17 cellular contexts compared by ENCODE assay signal in the genomic region with DNA sequence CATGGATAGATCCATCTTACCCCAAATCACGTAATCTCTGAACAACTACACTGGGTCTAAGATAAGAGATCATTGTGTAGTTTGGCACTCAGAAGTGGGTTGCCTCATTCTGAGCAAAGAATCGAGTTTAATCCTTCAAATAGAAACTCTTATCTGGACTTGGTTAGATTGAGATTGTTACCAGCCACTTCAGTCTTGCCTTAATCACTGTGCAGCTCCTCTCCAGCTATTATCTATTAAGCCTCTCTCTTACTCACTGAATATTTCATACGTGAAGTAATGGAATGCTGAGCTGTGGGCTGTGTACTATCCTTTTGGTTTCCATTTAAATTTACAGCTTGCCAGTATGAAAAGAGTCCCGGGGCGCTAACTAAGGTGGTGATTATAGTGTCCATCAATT.
DNase-seq lines count a peak whose midpoint lies in the region; ATAC-seq and TF ChIP-seq lines count a peak whose summit lies in the region.
"Had no signal": no experiment of that assay in that cellular context is flagged by ENCODE, and none has a peak within 500 bp of the region (broad histone marks: within the 10 kb centered on the region; RNA-seq: fewer than 3 reads in every experiment).

No MANE protein-coding gene starts in this region.

- peaks cover 0 to 5% (median 0%) of the 10 kb centered on the region in 11 donors for H3K9me3 Mint-ChIP-seq in naive thymus-derived CD4-positive, alpha-beta T cell

- H3K4me1 ChIP-seq in right atrium auricular region (peaks cover 0 to 6% of the 10 kb centered on the region in 2 donors), gastrocnemius medialis (no peaks in the 10 kb centered on the region)
- H3K4me1 ChIP-seq in naive thymus-derived CD4-positive, alpha-beta T cell (ENCODE audit: control insufficient read depth in 2 of 2, insufficient read depth in 2 of 2, low read length in 2 of 2) = no peaks in the 10 kb centered on the region

- in situ Hi-C loops in gastrocnemius medialis (cut with MboI; ENCODE audit: low sequenced_read_pairs in 4 of 4) = no loop called here

- TF ChIP-seq POLR2A in gastrocnemius medialis (IDR thresholded peaks at IDR 0.05) = no peak

- TF ChIP-seq CTCF in right atrium auricular region (IDR thresholded peaks at IDR 0.05) (no peak), epithelial cell of esophagus (IDR thresholded peaks at IDR 0.05; ENCODE audit: insufficient read depth, low read depth, low read length, missing control alignments) (no peak), gastrocnemius medialis (IDR thresholded peaks at IDR 0.05 in 4 of 5, conservative IDR thresholded peaks at IDR 0.05 in 1 of 5) (no peak)

- intact Hi-C loops in Right ventricle myocardium superior (cut with DNase I) (no loop called here), gastrocnemius medialis (cut with DNase I; ENCODE audit: low total_unique reads) (no loop called here)
- intact Hi-C loops in naive thymus-derived CD4-positive, alpha-beta T cell (cut with micrococcal nuclease) = no loop called here

- H3K36me3 ChIP-seq in right atrium auricular region = no peaks in the 10 kb centered on the region
- no peaks in the 10 kb centered on the region for H3K36me3 ChIP-seq in naive thymus-derived CD4-positive, alpha-beta T cell (ENCODE audit: control insufficient read depth in 2 of 3, insufficient read depth in 3 of 3, low read length in 3 of 3)
- H3K36me3 ChIP-seq in gastrocnemius medialis = no peaks in the 10 kb centered on the region
- H3K36me3 ChIP-seq: sigmoid colon, thoracic aorta had no signal

- DNase-seq in Right ventricle myocardium superior = no peak
- no peak for DNase-seq in right atrium auricular region (ENCODE audit: low spot score)
- peak; percentile 52 for DNase-seq in epithelial cell of esophagus (ENCODE audit: low read depth)
- DNase-seq in left lobe of liver (ENCODE audit: low spot score) = no peak
- no peak for DNase-seq in naive thymus-derived CD4-positive, alpha-beta T cell
- DNase-seq in NCI-H748 (lab: John Stamatoyannopoulos, UW; ENCODE audit: unreplicated experiment) = no peak
- no peak for DNase-seq in gastrocnemius medialis
- DNase-seq: activated CD4-positive, alpha-beta T cell treated with anti-CD3 and anti-CD28 coated beads for 4 hours; aorta; DMS53; endodermal cell; mucosa of descending colon; PC-3; sigmoid colon had no signal

- H3K27me3 ChIP-seq in right atrium auricular region (no peaks in the 10 kb centered on the region), gastrocnemius medialis (no peaks in the 10 kb centered on the region)
- no peaks in the 10 kb centered on the region for H3K27me3 ChIP-seq in naive thymus-derived CD4-positive, alpha-beta T cell (ENCODE audit: control insufficient read depth in 2 of 2, insufficient read depth in 2 of 2, low read length in 2 of 2)
- H3K27me3 ChIP-seq: sigmoid colon had no signal

- POLR2A ChIA-PET in naive thymus-derived CD4-positive, alpha-beta T cell (lab: Charles Lee) = no interaction called here

- H3K4me3 ChIP-seq in right atrium auricular region = peak overlapping the region in 1 of 2 donors; percentile 29
- no peak overlapping the region for H3K4me3 ChIP-seq in epithelial cell of esophagus (ENCODE audit: low read length)
- no peak overlapping the region for H3K4me3 ChIP-seq in naive thymus-derived CD4-positive, alpha-beta T cell (ENCODE audit: low read length)
- H3K4me3 ChIP-seq in gastrocnemius medialis = no peak overlapping the region
- H3K4me3 ChIP-seq: mucosa of descending colon, thoracic aorta had no signal

- H3K27ac ChIP-seq in right atrium auricular region (peak overlapping the region in 1 of 2 donors; percentile 41), gastrocnemius medialis (no peak overlapping the region)
- no peak overlapping the region for H3K27ac ChIP-seq in naive thymus-derived CD4-positive, alpha-beta T cell (ENCODE audit: low read depth, low read length)
- H3K27ac ChIP-seq: HL-60, sigmoid colon, thoracic aorta had no signal

- H3K4me3 Mint-ChIP-seq in naive thymus-derived CD4-positive, alpha-beta T cell = no peak overlapping the region
- H3K4me3 Mint-ChIP-seq: endodermal cell had no signal

- no peaks in the 10 kb centered on the region for H3K9me3 ChIP-seq in right atrium auricular region
- no peaks in the 10 kb centered on the region for H3K9me3 ChIP-seq in naive thymus-derived CD4-positive, alpha-beta T cell (ENCODE audit: control insufficient read depth in 2 of 3, low read length in 3 of 3)
- H3K9me3 ChIP-seq in gastrocnemius medialis = no peaks in the 10 kb centered on the region
- H3K9me3 ChIP-seq: mucosa of descending colon, sigmoid colon, thoracic aorta had no signal

- no peak overlapping the region for H3K27ac Mint-ChIP-seq in naive thymus-derived CD4-positive, alpha-beta T cell
- H3K27ac Mint-ChIP-seq: endodermal cell had no signal

- ATAC-seq in Right ventricle myocardium superior (ENCODE audit: poor library complexity) (peak; percentile 62), left lobe of liver (peak; percentile 73), HG02763 (IDR thresholded peaks at IDR 0.05; ENCODE audit: unreplicated experiment) (no peak), gastrocnemius medialis (no peak)
- no peak for ATAC-seq in naive thymus-derived CD4-positive, alpha-beta T cell
- ATAC-seq: mucosa of descending colon, PC-3 had no signal

- no peaks in the 10 kb centered on the region for H3K36me3 Mint-ChIP-seq in naive thymus-derived CD4-positive, alpha-beta T cell

- CTCF ChIA-PET in naive thymus-derived CD4-positive, alpha-beta T cell (lab: Charles Lee) = no interaction called here

- peaks cover 0 to 7% (median 0%) of the 10 kb centered on the region in 5 donors for H3K27me3 Mint-ChIP-seq in naive thymus-derived CD4-positive, alpha-beta T cell

- no peaks in the 10 kb centered on the region for H3K4me1 Mint-ChIP-seq in naive thymus-derived CD4-positive, alpha-beta T cell
- H3K4me1 Mint-ChIP-seq: endodermal cell had no signal

Comparison
In these comparisons a context has a peak if more than half of its experiments do, and no peak if none do; other contexts are left out.
1. ATAC-seq: peak in Right ventricle myocardium superior (single experiment) and left lobe of liver (single experiment); none in naive thymus-derived CD4-positive, alpha-beta T cell (single experiment), HG02763 (single experiment) and gastrocnemius medialis (0 of 2).